Comparison of ENCODE assay signal across 17 cellular contexts in the genomic region with DNA sequence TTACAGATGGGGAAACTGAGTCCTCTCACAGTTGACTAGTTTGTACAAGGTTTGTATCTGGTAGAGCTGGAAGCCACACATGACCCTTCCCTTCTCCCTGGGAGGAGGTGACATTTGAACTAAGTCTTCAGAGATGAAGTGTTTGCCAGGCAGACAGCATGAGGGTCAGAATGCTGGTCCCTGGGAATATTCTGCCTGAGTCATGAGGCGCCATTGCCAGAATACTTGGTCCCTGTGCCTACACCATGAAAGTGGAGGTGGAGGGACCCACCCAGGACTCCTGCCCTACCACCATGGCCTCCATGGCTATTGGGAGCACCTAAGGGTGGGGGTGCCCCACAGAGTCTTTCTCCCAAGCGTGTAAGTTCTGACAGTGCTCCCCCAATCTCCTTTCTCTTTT. TPM values are rescaled to one million over a fixed set of nuclear protein-coding genes. Genes with fewer than 3 reads are reported as not detected.
DNase-seq lines count a peak whose midpoint lies in the region; FAIRE-seq and TF ChIP-seq lines count a peak whose summit lies in the region.
"Had no signal": no experiment of that assay in that cellular context is flagged by ENCODE, and none has a peak within 500 bp of the region (broad histone marks: within the 10 kb centered on the region; RNA-seq: fewer than 3 reads in every experiment).

No MANE protein-coding gene starts in this region.

- H3K4ac ChIP-seq in trophoblast cell (ENCODE audit: low read depth, low read length): no peak overlapping the region

- no peak overlapping the region for H4K12ac ChIP-seq in trophoblast cell (ENCODE audit: low read depth, low read length)

- H3K79me1 ChIP-seq in trophoblast cell (ENCODE audit: low read length): peaks cover 6% of the 10 kb centered on the region

- H2BK120ac ChIP-seq in trophoblast cell (ENCODE audit: insufficient read depth, low read length, poor library complexity): no peak overlapping the region

- no peak overlapping the region for H3K4me3 ChIP-seq in trophoblast cell (ENCODE audit: low read depth, low read length)
- H3K4me3 ChIP-seq: GM23248 had no signal

- no peak overlapping the region for H4K8ac ChIP-seq in trophoblast cell (ENCODE audit: low read depth, low read length)

- DNase-seq in DMS53 (lab: John Stamatoyannopoulos, UW) (peak; percentile 31), DMS53 treated with DMSO at 0.1 percent for 48 hours (lab: John Stamatoyannopoulos, UW; ENCODE audit: unreplicated experiment) (no peak), GM12892 (ENCODE audit: insufficient read length) (peak; percentile 2), caudate nucleus (lab: John Stamatoyannopoulos, UW) (no peak), trophoblast cell (peak; percentile 38 to 57), middle frontal gyrus (ENCODE audit: extremely low spot score, low spot score) (no peak), NCI-H2029 (lab: John Stamatoyannopoulos, UW) (no peak)
- no peak for DNase-seq in stimulated activated CD4-positive, alpha-beta T cell treated with anti-CD3 and anti-CD28 coated beads, Interleukin-12 subunit alpha, Interleukin-12 subunit beta, amount 100 ng/mL, for 4 hours
- DNase-seq: AML-193; CD4-positive, alpha-beta memory T cell; DMS153; GF-D8; GM23248 had no signal

- WGBS in trophoblast cell (ENCODE audit: extremely low coverage, insufficient coverage, insufficient read length): no CpG with 5 or more reads among the region's 2 CpGs

- H2BK12ac ChIP-seq in trophoblast cell (ENCODE audit: low read length): no peak overlapping the region

- H3K79me2 ChIP-seq in trophoblast cell (ENCODE audit: control insufficient read depth, insufficient read depth, low read length, poor library complexity): peaks cover 5% of the 10 kb centered on the region

- FAIRE-seq in GM12892 (lab: Jason Lieb, UNC): no peak
- FAIRE-seq: D721Med, H54 had no signal

- no peak overlapping the region for H3K18ac ChIP-seq in trophoblast cell (ENCODE audit: low read length)

- H3K27ac ChIP-seq in caudate nucleus (ENCODE audit: low read depth, low read length): peak overlapping the region; percentile 22
- H3K27ac ChIP-seq in trophoblast cell (ENCODE audit: low read depth, low read length): no peak overlapping the region
- H3K27ac ChIP-seq: 22Rv1, C4-2B, GM23248 had no signal

- no peak overlapping the region for H3K23ac ChIP-seq in trophoblast cell (ENCODE audit: low read length)

- no peak for TF ChIP-seq POLR2A in GM12892 (IDR thresholded peaks at IDR 0.05; ENCODE audit: low read depth, low read length)

- H4K91ac ChIP-seq in trophoblast cell (ENCODE audit: low read depth, low read length): no peak overlapping the region

- peaks cover under 1% of the 10 kb centered on the region for H3K9me3 ChIP-seq in trophoblast cell (ENCODE audit: insufficient read depth, low read depth, low read length)

- peaks cover 5 to 6% of the 10 kb centered on the region in 2 experiments for H3K4me1 ChIP-seq in trophoblast cell (ENCODE audit: control insufficient read depth in 1 of 2, insufficient read depth in 2 of 2, low read length in 2 of 2)

- no peak overlapping the region for H2BK5ac ChIP-seq in trophoblast cell (ENCODE audit: low read depth, low read length, poor library complexity)

- H3K4me2 ChIP-seq in trophoblast cell (ENCODE audit: low read length): no peak overlapping the region

- peaks cover 8 to 15% of the 10 kb centered on the region in 2 experiments for H3K36me3 ChIP-seq in trophoblast cell (ENCODE audit: control insufficient read depth in 1 of 2, insufficient read depth in 2 of 2, low read length in 2 of 2)

- H3K14ac ChIP-seq in trophoblast cell (ENCODE audit: low read length): no peak overlapping the region

- H3K9ac ChIP-seq in trophoblast cell (ENCODE audit: low read length): no peak overlapping the region
- H3K9ac ChIP-seq: GM23248 had no signal

- no peak overlapping the region for H2AK5ac ChIP-seq in trophoblast cell (ENCODE audit: low read length)

- H2AFZ ChIP-seq in trophoblast cell (ENCODE audit: insufficient read depth, low read length, poor library complexity): no peak overlapping the region
- H2AFZ ChIP-seq: GM23248 had no signal

- H3K27me3 ChIP-seq in trophoblast cell (ENCODE audit: insufficient read depth, low read length): no peaks in the 10 kb centered on the region

RNA-seq across cellular contexts. Expression of gene RPS6KA1, which starts 7.0 kb away (rescaled TPM):
- polyA plus RNA-seq in GM12892 (2012; ENCODE audit: missing spikeins): 56.6 TPM
- polyA plus RNA-seq in trophoblast cell (2013): 45.7 and 48.1 TPM in 2 replicates

Comparison
In these comparisons a context has a peak if more than half of its experiments do, and no peak if none do; other contexts are left out.
1. DNase-seq: peak in DMS53 (single experiment), GM12892 (single experiment) and trophoblast cell (2 of 2); none in DMS53 treated with DMSO at 0.1 percent for 48 hours (single experiment), caudate nucleus (0 of 61), middle frontal gyrus (single experiment), NCI-H2029 (single experiment) and stimulated activated CD4-positive, alpha-beta T cell treated with anti-CD3 and anti-CD28 coated beads, Interleukin-12 subunit alpha, Interleukin-12 subunit beta, amount 100 ng/mL, for 4 hours (single experiment).